In the genomic region with DNA sequence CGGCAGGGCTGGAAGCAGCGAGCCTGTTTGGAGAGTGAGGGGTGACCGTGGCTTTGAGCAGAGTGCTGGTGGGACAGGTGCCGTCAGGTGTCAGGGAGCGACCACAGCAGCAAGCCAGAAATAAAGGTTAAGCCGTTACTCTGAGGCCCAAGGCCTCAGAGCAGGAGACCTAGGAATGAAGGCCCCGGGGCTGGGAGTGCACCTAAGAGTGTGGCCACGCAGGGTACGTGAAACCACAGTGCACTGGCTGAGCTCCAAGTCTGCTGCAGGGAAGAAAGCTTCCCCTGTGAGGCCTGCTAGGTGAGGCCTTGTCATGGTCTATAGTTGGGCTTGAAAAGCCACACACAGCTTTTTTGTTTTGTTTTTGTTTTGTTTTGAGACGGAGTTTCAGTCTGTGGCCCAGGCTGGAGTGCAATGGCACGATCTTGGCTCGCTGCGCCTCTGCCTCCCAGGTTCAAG, we compare ENCODE assay signal across 9 cellular contexts. TPM values are rescaled to one million over a fixed set of nuclear protein-coding genes. Genes with fewer than 3 reads are reported as not detected.
DNase-seq lines count a peak whose midpoint lies in the region; ATAC-seq lines count a peak whose summit lies in the region.
"Had no signal": no experiment of that assay in that cellular context is flagged by ENCODE, and none has a peak within 500 bp of the region (broad histone marks: within the 10 kb centered on the region; RNA-seq: fewer than 3 reads in every experiment).

No MANE protein-coding gene starts in this region.

- no peak overlapping the region for H3K4me3 ChIP-seq in Jurkat, Clone E6-1 (ENCODE audit: low read length)

- peaks cover 42% of the 10 kb centered on the region for H3K36me3 Mint-ChIP-seq in stimulated activated naive CD8-positive, alpha-beta T cell treated with anti-CD3 and anti-CD28 coated beads, Interleukin-15, Interleukin-2, amounts not matched to agents 100 ng/mL and 50 ng/mL, for 24 hours (ENCODE audit: low read depth)

- ATAC-seq in GM18873 (IDR thresholded peaks at IDR 0.05; ENCODE audit: low FRiP score, unreplicated experiment), result no peak

- H3K4me3 Mint-ChIP-seq in stimulated activated naive CD8-positive, alpha-beta T cell treated with anti-CD3 and anti-CD28 coated beads, Interleukin-15, Interleukin-2, amounts not matched to agents 100 ng/mL and 50 ng/mL, for 24 hours, result no peak overlapping the region
- H3K4me3 Mint-ChIP-seq: dendritic cell treated with granulocyte-macrophage colony-stimulating factor and Interleukin-4, amounts not matched to agents 40 ng/mL and 50 ng/mL, for 4 days had no signal

- H3K27ac Mint-ChIP-seq in stimulated activated naive CD8-positive, alpha-beta T cell treated with anti-CD3 and anti-CD28 coated beads, Interleukin-15, Interleukin-2, amounts not matched to agents 100 ng/mL and 50 ng/mL, for 24 hours, result peak overlapping the region; percentile 81
- H3K27ac Mint-ChIP-seq: dendritic cell treated with granulocyte-macrophage colony-stimulating factor and Interleukin-4, amounts not matched to agents 40 ng/mL and 50 ng/mL, for 4 days had no signal

- peak; percentile 83 for DNase-seq in Jurkat, Clone E6-1 (ENCODE audit: low read depth, low spot score)
- DNase-seq in activated T-cell treated with anti-CD3 and anti-CD28 coated beads for 1 hour (ENCODE audit: low read depth), result peak; percentile 65
- peak; percentile 51 for DNase-seq in islet precursor cell
- DNase-seq in amniotic stem cell (lab: John Stamatoyannopoulos, UW), result no peak
- no peak for DNase-seq in amygdala (lab: John Stamatoyannopoulos, UW)
- DNase-seq: NCI-H446 treated with DMSO at 0.1 percent for 48 hours had no signal

- H3K27me3 Mint-ChIP-seq in stimulated activated naive CD8-positive, alpha-beta T cell treated with anti-CD3 and anti-CD28 coated beads, Interleukin-15, Interleukin-2, amounts not matched to agents 100 ng/mL and 50 ng/mL, for 24 hours, result no peaks in the 10 kb centered on the region
- H3K27me3 Mint-ChIP-seq: dendritic cell treated with granulocyte-macrophage colony-stimulating factor and Interleukin-4, amounts not matched to agents 40 ng/mL and 50 ng/mL, for 4 days had no signal

- H3K9me3 Mint-ChIP-seq in stimulated activated naive CD8-positive, alpha-beta T cell treated with anti-CD3 and anti-CD28 coated beads, Interleukin-15, Interleukin-2, amounts not matched to agents 100 ng/mL and 50 ng/mL, for 24 hours, result no peaks in the 10 kb centered on the region
- H3K9me3 Mint-ChIP-seq: dendritic cell treated with granulocyte-macrophage colony-stimulating factor and Interleukin-4, amounts not matched to agents 40 ng/mL and 50 ng/mL, for 4 days had no signal

- peaks cover 53% of the 10 kb centered on the region for H3K4me1 Mint-ChIP-seq in stimulated activated naive CD8-positive, alpha-beta T cell treated with anti-CD3 and anti-CD28 coated beads, Interleukin-15, Interleukin-2, amounts not matched to agents 100 ng/mL and 50 ng/mL, for 24 hours (ENCODE audit: low read depth)

RNA-seq across cellular contexts. Expression of gene CLUAP1, which starts 8.7 kb away (rescaled TPM):
- 22.1 TPM for polyA plus RNA-seq in Jurkat, Clone E6-1 (2012; ENCODE audit: insufficient read depth, insufficient read length)

RNA-seq across cellular contexts. Expression of gene C16orf90, which starts 14.2 kb away (rescaled TPM):
- polyA plus RNA-seq in Jurkat, Clone E6-1 (2012; ENCODE audit: insufficient read depth, insufficient read length), result not detected

Comparison
In these comparisons a context has a peak if more than half of its experiments do, and no peak if none do; other contexts are left out.
1. DNase-seq: peak in Jurkat, Clone E6-1 (single experiment), activated T-cell treated with anti-CD3 and anti-CD28 coated beads for 1 hour (single experiment) and islet precursor cell (single experiment); none in amniotic stem cell (single experiment) and amygdala (0 of 56).